8 cellular contexts compared by ENCODE assay signal in genomic region chr20:15708984-15709598, GRCh38.
DNase-seq lines count a peak whose midpoint lies in the region; ATAC-seq and TF ChIP-seq lines count a peak whose summit lies in the region.

No MANE protein-coding gene starts in this region.

- peak; percentile 92 for ATAC-seq in HG03103 (IDR thresholded peaks at IDR 0.05; ENCODE audit: low read depth, unreplicated experiment)
- no peak for ATAC-seq in HG02938 (IDR thresholded peaks at IDR 0.05; ENCODE audit: unreplicated experiment)

- peak; percentile 54 for DNase-seq in UCSD-AML1 (lab: John Stamatoyannopoulos, UW; ENCODE audit: unreplicated experiment)
- DNase-seq in fibroblast of villous mesenchyme (ENCODE audit: low read depth), result peak; percentile 7
- peak; percentile 7 to 37 (median 33) for DNase-seq in stimulated activated CD4-positive, alpha-beta T cell treated with anti-CD3 and anti-CD28 coated beads, Interleukin-12 subunit alpha, Interleukin-12 subunit beta, amount 100 ng/mL, for 48 hours (ENCODE audit: low read depth in 2 of 3, low spot score in 1 of 3)
- no peak for DNase-seq in RKO (ENCODE audit: low spot score)

- H3K4me3 ChIP-seq in GM12875 (ENCODE audit: low read depth, low read length) (no peak overlapping the region), fibroblast of villous mesenchyme (ENCODE audit: low read depth, low read length) (no peak overlapping the region)

- TF ChIP-seq CTCF in 22Rv1 (IDR thresholded peaks at IDR 0.05) (peak; percentile 95), GM12875 (IDR thresholded peaks at IDR 0.05; ENCODE audit: borderline replicate concordance, insufficient read depth, low read depth, low read length) (peak; percentile 81), fibroblast of villous mesenchyme (IDR thresholded peaks at IDR 0.05; ENCODE audit: insufficient read depth, low read depth, low read length) (peak; percentile 53)

- H3K27ac ChIP-seq in 22Rv1, result no peak overlapping the region
